9 cellular contexts compared by ENCODE assay signal in genomic region chr20:37911838-37912273, GRCh38. TPM values are rescaled to one million over a fixed set of nuclear protein-coding genes. Genes with fewer than 3 reads are reported as not detected.
DNase-seq lines count a peak whose midpoint lies in the region; TF ChIP-seq lines count a peak whose summit lies in the region.
"Had no signal": no experiment of that assay in that cellular context is flagged by ENCODE, and none has a peak within 500 bp of the region (broad histone marks: within the 10 kb centered on the region; RNA-seq: fewer than 3 reads in every experiment).

No MANE protein-coding gene starts in this region.

- no peak overlapping the region for H3K4me2 ChIP-seq in mesenchymal stem cell (ENCODE audit: low read length, poor library complexity, severe bottlenecking)

- H3K18ac ChIP-seq in mesenchymal stem cell (ENCODE audit: low read depth in 1 of 2, low read length in 2 of 2), result no peak overlapping the region

- no peak overlapping the region for H3K23ac ChIP-seq in mesenchymal stem cell (ENCODE audit: low read length in 2 of 2)

- H4K91ac ChIP-seq in mesenchymal stem cell (ENCODE audit: low read length), result no peak overlapping the region

- H3K79me1 ChIP-seq in mesenchymal stem cell (replicated peaks; ENCODE audit: low read length, poor library complexity, severe bottlenecking), result no peaks in the 10 kb centered on the region

- H3K9me3 ChIP-seq in left ventricle myocardium inferior (replicated peaks), result no peaks in the 10 kb centered on the region
- H3K9me3 ChIP-seq in mesenchymal stem cell (ENCODE audit: control insufficient read depth, low read length), result no peaks in the 10 kb centered on the region

- TF ChIP-seq CTCF in AG09319 (IDR thresholded peaks at IDR 0.05; ENCODE audit: low read depth, low read length), result no peak
- TF ChIP-seq CTCF in left ventricle myocardium inferior (IDR thresholded peaks at IDR 0.05; ENCODE audit: borderline replicate concordance), result no peak

- H3K27me3 ChIP-seq in H7 (ENCODE audit: control insufficient read depth, insufficient read depth, low read length) (peaks cover 9% of the 10 kb centered on the region), left ventricle myocardium inferior (ENCODE audit: low read depth) (peaks cover 95% of the 10 kb centered on the region), mesenchymal stem cell (ENCODE audit: control insufficient read depth in 1 of 2, insufficient read depth in 1 of 2, low read length in 2 of 2) (peaks cover 59 to 79% of the 10 kb centered on the region in 2 experiments)

- intact Hi-C loops in left ventricle myocardium inferior (cut with micrococcal nuclease), result no loop called here

- H2BK12ac ChIP-seq in mesenchymal stem cell (ENCODE audit: low read length in 2 of 2), result no peak overlapping the region

- H2AFZ ChIP-seq in mesenchymal stem cell (ENCODE audit: low read depth, low read length), result no peak overlapping the region

- H3K27ac ChIP-seq in left ventricle myocardium inferior (replicated peaks) (no peak overlapping the region), mesenchymal stem cell (ENCODE audit: low read length, poor library complexity, severe bottlenecking) (no peak overlapping the region)

- H3K4me3 ChIP-seq in H7 (ENCODE audit: insufficient read depth, low read depth, low read length) (no peak overlapping the region), left ventricle myocardium inferior (no peak overlapping the region), mesenchymal stem cell (ENCODE audit: insufficient read depth in 1 of 2, low read depth in 1 of 2, low read length in 2 of 2) (no peak overlapping the region)

- H3K9ac ChIP-seq in mesenchymal stem cell (ENCODE audit: low read length), result no peak overlapping the region

- H2AK5ac ChIP-seq in mesenchymal stem cell (ENCODE audit: low read length, severe bottlenecking), result no peak overlapping the region

- H2BK5ac ChIP-seq in mesenchymal stem cell (ENCODE audit: low read depth, low read length, poor library complexity, severe bottlenecking), result no peak overlapping the region

- H3K4ac ChIP-seq in mesenchymal stem cell (ENCODE audit: low read depth in 1 of 2, low read length in 2 of 2), result no peak overlapping the region

- DNase-seq in AG09319 (ENCODE audit: extremely low read depth, low read depth) (peak; percentile 15), H7 (peak; percentile 85), SK-N-DZ (ENCODE audit: low spot score) (peak; percentile 88), left ventricle myocardium inferior (peak; percentile 66), AG08396 (ENCODE audit: low spot score) (no peak), DMS153 treated with DMSO at 0.1 percent for 48 hours (lab: John Stamatoyannopoulos, UW; ENCODE audit: unreplicated experiment) (no peak), putamen (ENCODE audit: low spot score) (no peak), mesenchymal stem cell (no peak)
- DNase-seq: activated naive CD4-positive, alpha-beta T cell had no signal

- H2BK15ac ChIP-seq in mesenchymal stem cell (ENCODE audit: low read depth, poor library complexity, severe bottlenecking), result no peak overlapping the region

- no peak overlapping the region for H2BK120ac ChIP-seq in mesenchymal stem cell (ENCODE audit: low read depth, low read length)

- 17% methylated on average over 9 of the region's 11 CpGs for whole genome bisulfite sequencing in mesenchymal stem cell

- no peak overlapping the region for H4K8ac ChIP-seq in mesenchymal stem cell (ENCODE audit: low read length)

- H3K14ac ChIP-seq in mesenchymal stem cell (ENCODE audit: low read length in 2 of 2), result no peak overlapping the region

- H3K36me3 ChIP-seq in H7 (replicated peaks; ENCODE audit: control insufficient read depth, insufficient read depth, low read length) (no peaks in the 10 kb centered on the region), left ventricle myocardium inferior (no peaks in the 10 kb centered on the region), mesenchymal stem cell (ENCODE audit: control insufficient read depth in 1 of 2, insufficient read depth in 2 of 2, low read depth in 1 of 2, low read length in 2 of 2) (no peaks in the 10 kb centered on the region)

- H3K4me1 ChIP-seq in left ventricle myocardium inferior (peaks cover 25% of the 10 kb centered on the region), mesenchymal stem cell (ENCODE audit: control insufficient read depth, insufficient read depth, low read depth, low read length) (peaks cover 33% of the 10 kb centered on the region)

RNA-seq across cellular contexts. Expression of gene VSTM2L, which starts 8.9 kb away (rescaled TPM):
- 2.7 and 5.8 TPM in 2 replicates for total RNA-seq in H7 (2014; rRNA removed; shearing (Covaris generic))
- 11.6 and 15.9 TPM in 2 replicates for polyA plus RNA-seq in SK-N-DZ (2014; cell fraction: cytosol; rRNA removed)
- 6.4 and 8.6 TPM in 2 replicates for polyA plus RNA-seq in SK-N-DZ (2014; cell fraction: nucleus; rRNA removed)
- total RNA-seq in left ventricle myocardium inferior, result 50.3 TPM
- 2.1 TPM for polyA plus RNA-seq in mesenchymal stem cell (2013, experiment 1 of 2)
- polyA plus RNA-seq in mesenchymal stem cell (2013, experiment 2 of 2), result 2.4 TPM

Comparison
In these comparisons a context has a peak if more than half of its experiments do, and no peak if none do; other contexts are left out.
1. DNase-seq: peak in AG09319 (single experiment), H7 (single experiment), SK-N-DZ (single experiment) and left ventricle myocardium inferior (single experiment); none in AG08396 (single experiment), DMS153 treated with DMSO at 0.1 percent for 48 hours (single experiment), putamen (single experiment) and mesenchymal stem cell (single experiment).